30 cellular contexts compared by ENCODE assay signal in genomic region chr6:1256435-1257008, GRCh38. TPM values are rescaled to one million over a fixed set of nuclear protein-coding genes. Genes with fewer than 3 reads are reported as not detected.
"Had no signal": no experiment of that assay in that cellular context is flagged by ENCODE, and none has a peak within 500 bp of the region (broad histone marks: within the 10 kb centered on the region; RNA-seq: fewer than 3 reads in every experiment).

No MANE protein-coding gene starts in this region.

- H3K27ac ChIP-seq: neutrophil, ovary, parathyroid adenoma, psoas muscle, sigmoid colon, stomach, thoracic aorta, thyroid gland, tibial nerve, upper lobe of left lung, vagina had no signal

- ATAC-seq: naive thymus-derived CD8-positive, alpha-beta T cell; natural killer cell treated with Interleukin-12 subunit alpha and Interleukin-12 subunit beta and Interleukin-15 and Interleukin-18, amount 100 ng/mL, for 72 hours; psoas muscle; stimulated activated effector memory CD8-positive, alpha-beta T cell treated with anti-CD3 and anti-CD28 coated beads, Interleukin-12 subunit alpha, Interleukin-12 subunit beta, amount 100 ng/mL, for 72 hours; stimulated activated naive B cell treated with anti-CD40 and anti-IgM and Interleukin-4, amounts not matched to agents 10 μg/mL and 1 μg/mL and 100 μg/mL, for 72 hours had no signal

- H3K79me2 ChIP-seq: parathyroid adenoma had no signal

- H3K9me3 ChIP-seq: neutrophil, ovary, psoas muscle, sigmoid colon, stomach, thoracic aorta, thyroid gland, tibial nerve, upper lobe of left lung, vagina had no signal

- H3K4me1 Mint-ChIP-seq: naive B cell; naive thymus-derived CD8-positive, alpha-beta T cell; nephron progenitor cell; neural crest cell; stimulated activated effector memory CD8-positive, alpha-beta T cell treated with anti-CD3 and anti-CD28 coated beads, Interleukin-12 subunit alpha, Interleukin-12 subunit beta, amount 100 ng/mL, for 72 hours; stimulated activated naive B cell treated with anti-CD40 and anti-IgM and Interleukin-4, amounts not matched to agents 10 μg/mL and 1 μg/mL and 100 μg/mL, for 72 hours had no signal

- DNase-seq: naive B cell; naive thymus-derived CD8-positive, alpha-beta T cell; nephron progenitor cell; nucleus accumbens; ovary; posterior cingulate gyrus; psoas muscle; sigmoid colon; small intestine; stimulated activated CD4-positive, alpha-beta T cell treated with anti-CD3 and anti-CD28 coated beads, Interleukin-15, amount 100 ng/mL, for 24 hours; stimulated activated CD4-positive, alpha-beta T cell treated with anti-CD3 and anti-CD28 coated beads, Interleukin-2, amount 100 ng/mL, for 24 hours; stimulated activated CD4-positive, alpha-beta T cell treated with anti-CD3 and anti-CD28 coated beads, Interleukin-2, amount 100 ng/mL, for 48 hours; stimulated activated CD4-positive, alpha-beta T cell treated with anti-CD3 and anti-CD28 coated beads, Interleukin-4, amount 100 ng/mL, for 24 hours; stimulated activated naive B cell treated with anti-CD40 and anti-IgM and Interleukin-4, amounts not matched to agents 10 μg/mL and 1 μg/mL and 100 μg/mL, for 72 hours; stimulated activated naive CD4-positive, alpha-beta T cell treated with Interleukin-2 at 50 U/mL for 16 hours; stomach; thyroid gland; upper lobe of left lung had no signal

- H3K4me1 ChIP-seq: parathyroid adenoma, psoas muscle, sigmoid colon, thyroid gland, tibial nerve, upper lobe of left lung, vagina had no signal

- H3K27me3 ChIP-seq: ovary, sigmoid colon, stomach, thyroid gland, tibial nerve, upper lobe of left lung, vagina had no signal

- H3K36me3 ChIP-seq: neutrophil, ovary, sigmoid colon, stomach, thoracic aorta, thyroid gland, tibial nerve, upper lobe of left lung, vagina had no signal

- H3K4me3 ChIP-seq: ovary, psoas muscle, sigmoid colon, stomach, thoracic aorta, thyroid gland, tibial nerve, upper lobe of left lung, vagina had no signal

- H3K9ac ChIP-seq: parathyroid adenoma had no signal

- H3K9me3 Mint-ChIP-seq: naive B cell; naive thymus-derived CD8-positive, alpha-beta T cell; natural killer cell treated with Interleukin-12 subunit alpha and Interleukin-12 subunit beta and Interleukin-15 and Interleukin-18, amount 100 ng/mL, for 72 hours; nephron progenitor cell; neural crest cell; stimulated activated effector memory CD8-positive, alpha-beta T cell treated with anti-CD3 and anti-CD28 coated beads, Interleukin-12 subunit alpha, Interleukin-12 subunit beta, amount 100 ng/mL, for 72 hours; stimulated activated naive B cell treated with anti-CD40 and anti-IgM and Interleukin-4, amounts not matched to agents 10 μg/mL and 1 μg/mL and 100 μg/mL, for 72 hours; stimulated activated naive CD8-positive, alpha-beta T cell treated with anti-CD3 and anti-CD28 coated beads, Interleukin-15, Interleukin-2, amounts not matched to agents 100 ng/mL and 50 ng/mL, for 24 hours had no signal

- H3K36me3 Mint-ChIP-seq: naive B cell; naive thymus-derived CD8-positive, alpha-beta T cell; natural killer cell treated with Interleukin-12 subunit alpha and Interleukin-12 subunit beta and Interleukin-15 and Interleukin-18, amount 100 ng/mL, for 72 hours; stimulated activated effector memory CD8-positive, alpha-beta T cell treated with anti-CD3 and anti-CD28 coated beads, Interleukin-12 subunit alpha, Interleukin-12 subunit beta, amount 100 ng/mL, for 72 hours; stimulated activated naive B cell treated with anti-CD40 and anti-IgM and Interleukin-4, amounts not matched to agents 10 μg/mL and 1 μg/mL and 100 μg/mL, for 72 hours had no signal

- H3K27ac Mint-ChIP-seq: naive B cell; naive thymus-derived CD8-positive, alpha-beta T cell; natural killer cell treated with Interleukin-12 subunit alpha and Interleukin-12 subunit beta and Interleukin-15 and Interleukin-18, amount 100 ng/mL, for 72 hours; nephron progenitor cell; progenitor cell of endocrine pancreas; stimulated activated effector memory CD8-positive, alpha-beta T cell treated with anti-CD3 and anti-CD28 coated beads, Interleukin-12 subunit alpha, Interleukin-12 subunit beta, amount 100 ng/mL, for 72 hours; stimulated activated naive B cell treated with anti-CD40 and anti-IgM and Interleukin-4, amounts not matched to agents 10 μg/mL and 1 μg/mL and 100 μg/mL, for 72 hours; stimulated activated naive CD8-positive, alpha-beta T cell treated with anti-CD3 and anti-CD28 coated beads, Interleukin-15, Interleukin-2, amounts not matched to agents 100 ng/mL and 50 ng/mL, for 24 hours had no signal

- H2AFZ ChIP-seq: parathyroid adenoma had no signal

- H3K4me3 Mint-ChIP-seq: naive B cell; naive thymus-derived CD8-positive, alpha-beta T cell; natural killer cell treated with Interleukin-12 subunit alpha and Interleukin-12 subunit beta and Interleukin-15 and Interleukin-18, amount 100 ng/mL, for 72 hours; nephron progenitor cell; neural crest cell; stimulated activated effector memory CD8-positive, alpha-beta T cell treated with anti-CD3 and anti-CD28 coated beads, Interleukin-12 subunit alpha, Interleukin-12 subunit beta, amount 100 ng/mL, for 72 hours; stimulated activated naive B cell treated with anti-CD40 and anti-IgM and Interleukin-4, amounts not matched to agents 10 μg/mL and 1 μg/mL and 100 μg/mL, for 72 hours; stimulated activated naive CD8-positive, alpha-beta T cell treated with anti-CD3 and anti-CD28 coated beads, Interleukin-15, Interleukin-2, amounts not matched to agents 100 ng/mL and 50 ng/mL, for 24 hours had no signal

RNA-seq across cellular contexts. Expression of gene FOXQ1, which starts 55.4 kb away (rescaled TPM):
- total RNA-seq: naive thymus-derived CD8-positive, alpha-beta T cell; natural killer cell treated with Interleukin-12 subunit alpha and Interleukin-12 subunit beta and Interleukin-15 and Interleukin-18, amount 100 ng/mL, for 72 hours; neural crest cell; omental fat pad; psoas muscle; skeletal muscle tissue had no signal
- polyA plus RNA-seq: naive thymus-derived CD8-positive, alpha-beta T cell had no signal
